1 cellular context compared by ENCODE assay signal in genomic region chr3:43094851-43095250, GRCh38.
TF ChIP-seq lines count a peak whose summit lies in the region.

No MANE protein-coding gene starts in this region.

TF ChIP-seq in SK-N-SH, 30 proteins besides CTCF, POLR2A, EP300 and RAD21 (continued from another document):
- TF ChIP-seq REST (IDR thresholded peaks at IDR 0.05; ENCODE audit: low read depth, low read length): no peak
- no peak for TF ChIP-seq TEAD4 (IDR thresholded peaks at IDR 0.05; ENCODE audit: borderline replicate concordance, insufficient read depth)
- no peak for TF ChIP-seq FOXM1 (IDR thresholded peaks at IDR 0.05; ENCODE audit: low read depth)
- TF ChIP-seq GATA2 (CRISPR knock-in tag; IDR thresholded peaks at IDR 0.05): no peak
- TF ChIP-seq ZBTB33 (IDR thresholded peaks at IDR 0.05; ENCODE audit: borderline replicate concordance, low read depth): no peak
- no peak for TF ChIP-seq MAX (IDR thresholded peaks at IDR 0.05; ENCODE audit: low read depth)
- TF ChIP-seq MEF2A (IDR thresholded peaks at IDR 0.05; ENCODE audit: borderline replicate concordance, low read depth): no peak
- TF ChIP-seq CHD2 (IDR thresholded peaks at IDR 0.05; ENCODE audit: low read length, partially characterized antibody): no peak
- no peak for TF ChIP-seq FOSL2 (IDR thresholded peaks at IDR 0.05; ENCODE audit: borderline replicate concordance, low read depth)
- no peak for TF ChIP-seq TAF1 (IDR thresholded peaks at IDR 0.05; ENCODE audit: borderline replicate concordance, low read depth, low read length)
- no peak for TF ChIP-seq YY1 (IDR thresholded peaks at IDR 0.05; ENCODE audit: low read depth)
- no peak for TF ChIP-seq TCF12 (IDR thresholded peaks at IDR 0.05)
- TF ChIP-seq FOXJ3 (CRISPR knock-in tag; IDR thresholded peaks at IDR 0.05): no peak
- TF ChIP-seq PBX3 (IDR thresholded peaks at IDR 0.05): no peak
- no peak for TF ChIP-seq POLR2AphosphoS5 (IDR thresholded peaks at IDR 0.05; ENCODE audit: low read depth, low read length)
- no peak for TF ChIP-seq USF1 (IDR thresholded peaks at IDR 0.05; ENCODE audit: borderline replicate concordance, low read depth)
- no peak for TF ChIP-seq JUND (IDR thresholded peaks at IDR 0.05)
- TF ChIP-seq EZH2phosphoT487 (IDR thresholded peaks at IDR 0.05; ENCODE audit: borderline replicate concordance, low read depth): no peak
